19 cellular contexts compared by ENCODE assay signal in the genomic region with DNA sequence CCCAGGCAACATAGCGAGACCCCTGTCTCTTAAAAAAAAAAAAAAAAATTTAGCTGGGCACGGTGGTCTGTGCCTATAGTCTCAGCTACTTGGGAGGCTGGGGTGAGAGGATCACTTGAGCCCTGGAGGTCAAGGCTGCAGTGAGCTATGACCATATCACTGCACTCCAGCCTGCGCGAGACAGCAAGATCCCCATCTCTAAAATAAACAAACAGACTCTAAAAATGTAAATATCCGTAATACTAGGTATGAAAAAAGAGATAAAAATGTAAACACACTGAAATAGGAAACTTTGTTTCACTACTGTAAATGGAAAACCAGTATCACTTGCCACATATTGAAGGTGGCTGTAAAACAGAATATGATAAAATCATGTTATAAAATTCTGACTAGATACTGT. TPM values are rescaled to one million over a fixed set of nuclear protein-coding genes. Genes with fewer than 3 reads are reported as not detected.
DNase-seq lines count a peak whose midpoint lies in the region; ATAC-seq, FAIRE-seq and TF ChIP-seq lines count a peak whose summit lies in the region.
"Had no signal": no experiment of that assay in that cellular context is flagged by ENCODE, and none has a peak within 500 bp of the region (broad histone marks: within the 10 kb centered on the region; RNA-seq: fewer than 3 reads in every experiment).

No MANE protein-coding gene starts in this region.

- H3K4me2 ChIP-seq in K562 (ENCODE audit: insufficient read depth, low read length) = no peak overlapping the region
- no peak overlapping the region for H3K4me2 ChIP-seq in mesenchymal stem cell (ENCODE audit: low read length, poor library complexity, severe bottlenecking)
- H3K4me2 ChIP-seq: BLaER1 had no signal

- peak overlapping the region; percentile 64 for H3K27ac Mint-ChIP-seq in activated T-cell treated with anti-CD3 and anti-CD28 coated beads, Interleukin-2, amount 50 U/mL, for 24 hours
- H3K27ac Mint-ChIP-seq in activated naive CD8-positive, alpha-beta T cell = peak overlapping the region; percentile 78
- no peak overlapping the region for H3K27ac Mint-ChIP-seq in activated naive CD8-positive, alpha-beta T cell treated with anti-CD3 and anti-CD28 coated beads, Interleukin-2, amount 50 U/mL, for 24 hours
- H3K27ac Mint-ChIP-seq: H9 had no signal

- H2BK15ac ChIP-seq in mesenchymal stem cell (ENCODE audit: low read depth, poor library complexity, severe bottlenecking) = no peak overlapping the region

- DNase-seq in activated T-cell treated with anti-CD3 and anti-CD28 coated beads, Interleukin-2, amount 50 U/mL, for 24 hours = no peak
- no peak for DNase-seq in activated T-cell treated with anti-CD3 and anti-CD28 coated beads, Interleukin-2, amount 50 U/mL, for 48 hours
- no peak for DNase-seq in activated naive CD8-positive, alpha-beta T cell treated with anti-CD3 and anti-CD28 coated beads, Interleukin-2, amount 50 U/mL, for 24 hours
- no peak for DNase-seq in K562 (ENCODE audit: extremely low read depth in 1 of 4, low spot score in 3 of 4)
- peak; percentile 32 for DNase-seq in mesenchymal stem cell
- DNase-seq: 8988T; CD4-positive, alpha-beta memory T cell; DMS153; DMS79 treated with DMSO at 0.1 percent for 48 hours; GF-D8; H9 had no signal

- H3K9ac ChIP-seq in K562 (ENCODE audit: insufficient read depth in 1 of 2, low read depth in 2 of 2, low read length in 2 of 2) (no peak overlapping the region), mesenchymal stem cell (ENCODE audit: low read length) (no peak overlapping the region)
- H3K9ac ChIP-seq: BLaER1 had no signal

- POLR2A ChIA-PET in K562 (lab: Yijun Ruan, JAX) = interaction anchor here (1.0 to 1.4 kb wide), 3 partner anchors 13 to 16 kb away, joined by 3 to 6 read pairs (median 5); no protein-coding TSS in a partner anchor

- no peaks in the 10 kb centered on the region for H4K20me1 ChIP-seq in K562 (replicated peaks; ENCODE audit: control insufficient read depth, insufficient read depth, low read length)

- no peak overlapping the region for H2BK12ac ChIP-seq in mesenchymal stem cell (ENCODE audit: low read length in 2 of 2)

- H3K4me3 ChIP-seq in K562 = no peak overlapping the region
- no peak overlapping the region for H3K4me3 ChIP-seq in mesenchymal stem cell (ENCODE audit: insufficient read depth in 1 of 2, low read depth in 1 of 2, low read length in 2 of 2)
- H3K4me3 ChIP-seq: BLaER1, GM12878 had no signal

- no peak overlapping the region for H2BK5ac ChIP-seq in mesenchymal stem cell (ENCODE audit: low read depth, low read length, poor library complexity, severe bottlenecking)

- TF ChIP-seq RAD21 in K562 (CRISPR knock-in tag; conservative IDR thresholded peaks at IDR 0.05 in 1 of 2, IDR thresholded peaks at IDR 0.05 in 1 of 2) = no peak

- peaks cover 50% of the 10 kb centered on the region for H3K79me1 ChIP-seq in mesenchymal stem cell (replicated peaks; ENCODE audit: low read length, poor library complexity, severe bottlenecking)

- CTCF ChIA-PET in K562 (lab: Yijun Ruan, JAX; ENCODE audit: low intra/inter-chr PET ratio) = no interaction called here

- no peak overlapping the region for H3K27ac ChIP-seq in K562 (ENCODE audit: extremely low read depth, low read depth, low read length)
- H3K27ac ChIP-seq in mesenchymal stem cell (ENCODE audit: low read length, poor library complexity, severe bottlenecking) = no peak overlapping the region
- H3K27ac ChIP-seq: BLaER1 had no signal

- no peak for TF ChIP-seq EP300 in K562 (IDR thresholded peaks at IDR 0.05; ENCODE audit: low read length)

- TF ChIP-seq CTCF in K562 (IDR thresholded peaks at IDR 0.05 in 2 of 3, conservative IDR thresholded peaks at IDR 0.05 in 1 of 3; ENCODE audit: insufficient read depth in 2 of 3, low read depth in 1 of 3, low read length in 3 of 3) = no peak

- no peak overlapping the region for H4K8ac ChIP-seq in mesenchymal stem cell (ENCODE audit: low read length)

- no peaks in the 10 kb centered on the region for H3K9me3 Mint-ChIP-seq in activated T-cell treated with anti-CD3 and anti-CD28 coated beads, Interleukin-2, amount 50 U/mL, for 24 hours
- no peaks in the 10 kb centered on the region for H3K9me3 Mint-ChIP-seq in activated naive CD8-positive, alpha-beta T cell (ENCODE audit: low read depth)
- H3K9me3 Mint-ChIP-seq in activated naive CD8-positive, alpha-beta T cell treated with anti-CD3 and anti-CD28 coated beads, Interleukin-2, amount 50 U/mL, for 24 hours = no peaks in the 10 kb centered on the region
- H3K9me3 Mint-ChIP-seq: CD14-positive monocyte; CD4-positive, alpha-beta memory T cell; H9 had no signal

- H3K36me3 ChIP-seq in K562 (ENCODE audit: control insufficient read depth, insufficient read depth, low read length) (peaks cover 95% of the 10 kb centered on the region), mesenchymal stem cell (ENCODE audit: control insufficient read depth in 1 of 2, insufficient read depth in 2 of 2, low read depth in 1 of 2, low read length in 2 of 2) (peaks cover 65 to 100% of the 10 kb centered on the region in 2 experiments)

- H3K27me3 ChIP-seq in K562 (ENCODE audit: control insufficient read depth in 2 of 2, insufficient read depth in 2 of 2, low read length in 2 of 2) (no peaks in the 10 kb centered on the region), mesenchymal stem cell (ENCODE audit: control insufficient read depth in 1 of 2, insufficient read depth in 1 of 2, low read length in 2 of 2) (no peaks in the 10 kb centered on the region)
- H3K27me3 ChIP-seq: BLaER1 had no signal

- H3K4me1 ChIP-seq in K562 (replicated peaks in 1 of 2; ENCODE audit: control insufficient read depth in 2 of 2, insufficient read depth in 2 of 2, low read length in 2 of 2) (peaks cover 0 to 10% of the 10 kb centered on the region in 2 experiments; a peak in 3 of 5 replicates), mesenchymal stem cell (ENCODE audit: control insufficient read depth, insufficient read depth, low read depth, low read length) (no peaks in the 10 kb centered on the region)
- H3K4me1 ChIP-seq: BLaER1 had no signal

- no peak for ATAC-seq in activated naive CD8-positive, alpha-beta T cell treated with anti-CD3 and anti-CD28 coated beads, Interleukin-2, amount 50 U/mL, for 24 hours
- ATAC-seq in K562 (no peak), HG02798 (IDR thresholded peaks at IDR 0.05; ENCODE audit: poor library complexity, unreplicated experiment) (no peak), GM19467 (IDR thresholded peaks at IDR 0.05; ENCODE audit: unreplicated experiment) (no peak)
- ATAC-seq: GM12878 had no signal

- H3K9me3 ChIP-seq in K562 (replicated peaks; ENCODE audit: control insufficient read depth, insufficient read depth, low read depth, low read length) (no peaks in the 10 kb centered on the region), mesenchymal stem cell (ENCODE audit: control insufficient read depth, low read length) (no peaks in the 10 kb centered on the region)
- H3K9me3 ChIP-seq: BLaER1 had no signal

- FAIRE-seq in K562 (lab: Jason Lieb, UNC) = no peak
- FAIRE-seq: GM12878, H1 had no signal

- H3K4me1 Mint-ChIP-seq in activated T-cell treated with anti-CD3 and anti-CD28 coated beads, Interleukin-2, amount 50 U/mL, for 24 hours (ENCODE audit: low read depth) = peaks cover 12% of the 10 kb centered on the region
- peaks cover 7% of the 10 kb centered on the region for H3K4me1 Mint-ChIP-seq in activated naive CD8-positive, alpha-beta T cell (ENCODE audit: low read depth)
- peaks cover 9% of the 10 kb centered on the region for H3K4me1 Mint-ChIP-seq in activated naive CD8-positive, alpha-beta T cell treated with anti-CD3 and anti-CD28 coated beads, Interleukin-2, amount 50 U/mL, for 24 hours
- H3K4me1 Mint-ChIP-seq: CD14-positive monocyte, H9 had no signal

- H3K18ac ChIP-seq in mesenchymal stem cell (ENCODE audit: low read depth in 1 of 2, low read length in 2 of 2) = no peak overlapping the region

- H3K36me3 Mint-ChIP-seq in activated T-cell treated with anti-CD3 and anti-CD28 coated beads, Interleukin-2, amount 50 U/mL, for 24 hours (ENCODE audit: low read depth) = peaks cover 97% of the 10 kb centered on the region
- H3K36me3 Mint-ChIP-seq in activated naive CD8-positive, alpha-beta T cell = peaks cover 10% of the 10 kb centered on the region
- H3K36me3 Mint-ChIP-seq in activated naive CD8-positive, alpha-beta T cell treated with anti-CD3 and anti-CD28 coated beads, Interleukin-2, amount 50 U/mL, for 24 hours (ENCODE audit: low read depth) = peaks cover 76% of the 10 kb centered on the region

- no peak overlapping the region for H3K4me3 Mint-ChIP-seq in activated T-cell treated with anti-CD3 and anti-CD28 coated beads, Interleukin-2, amount 50 U/mL, for 24 hours
- no peak overlapping the region for H3K4me3 Mint-ChIP-seq in activated naive CD8-positive, alpha-beta T cell
- H3K4me3 Mint-ChIP-seq in activated naive CD8-positive, alpha-beta T cell treated with anti-CD3 and anti-CD28 coated beads, Interleukin-2, amount 50 U/mL, for 24 hours = no peak overlapping the region
- H3K4me3 Mint-ChIP-seq: CD14-positive monocyte; CD4-positive, alpha-beta memory T cell; H9 had no signal

- no peak overlapping the region for H3K4ac ChIP-seq in mesenchymal stem cell (ENCODE audit: low read depth in 1 of 2, low read length in 2 of 2)

- no peak overlapping the region for H2AK5ac ChIP-seq in mesenchymal stem cell (ENCODE audit: low read length, severe bottlenecking)

- no TSS peak for BruUV-seq in K562 (replicated peaks; lab: Mats Ljungman, UMichigan)

- peaks cover 3% of the 10 kb centered on the region for H3K9me1 ChIP-seq in K562 (ENCODE audit: control insufficient read depth, insufficient read depth, low read length)

- in situ Hi-C loops in K562 (cut with MboI) = no loop called here

- H2AFZ ChIP-seq in K562 (ENCODE audit: low read depth, low read length) = no peak overlapping the region
- no peak overlapping the region for H2AFZ ChIP-seq in mesenchymal stem cell (ENCODE audit: low read depth, low read length)

- no peak overlapping the region for H3K14ac ChIP-seq in mesenchymal stem cell (ENCODE audit: low read length in 2 of 2)

- no peak for TF ChIP-seq POLR2A in K562 (conservative IDR thresholded peaks at IDR 0.05)

- 35% methylated on average over 4 of the region's 5 CpGs for WGBS in K562 (ENCODE audit: insufficient coverage, low coverage, missing lambda C conversion rate)
- WGBS in mesenchymal stem cell = 100% methylated on average over 2 of the region's 5 CpGs

- no peak overlapping the region for H3K23ac ChIP-seq in mesenchymal stem cell (ENCODE audit: low read length in 2 of 2)

- intact Hi-C loops in K562 (cut with micrococcal nuclease) = no loop called here

- no peak overlapping the region for H4K91ac ChIP-seq in mesenchymal stem cell (ENCODE audit: low read length)

- no peak overlapping the region for H2BK120ac ChIP-seq in mesenchymal stem cell (ENCODE audit: low read depth, low read length)

- H3K79me2 ChIP-seq in K562 (ENCODE audit: control insufficient read depth, insufficient read depth, low read length) = 0 out of 3 replicates have a peak, but pooled peaks cover 2% of the 10 kb centered on the region

- H3K27me3 Mint-ChIP-seq in activated T-cell treated with anti-CD3 and anti-CD28 coated beads, Interleukin-2, amount 50 U/mL, for 24 hours = no peaks in the 10 kb centered on the region
- H3K27me3 Mint-ChIP-seq in activated naive CD8-positive, alpha-beta T cell = no peaks in the 10 kb centered on the region
- H3K27me3 Mint-ChIP-seq in activated naive CD8-positive, alpha-beta T cell treated with anti-CD3 and anti-CD28 coated beads, Interleukin-2, amount 50 U/mL, for 24 hours = no peaks in the 10 kb centered on the region
- H3K27me3 Mint-ChIP-seq: CD4-positive, alpha-beta memory T cell had no signal

RNA-seq across cellular contexts. Expression of a gene that starts 17.2 kb away (rescaled TPM):
- total RNA-seq in K562 (2011; cell fraction: chromatin; rRNA removed; ENCODE audit: low replicate concordance) = 167 and 223 TPM in 2 replicates
- 128 and 132 TPM in 2 replicates for total RNA-seq in K562 (2011; cell fraction: nucleolus; rRNA removed)
- total RNA-seq in K562 (2011; cell fraction: nucleoplasm; rRNA removed) = 127 and 128 TPM in 2 replicates
- 48.0 and 53.6 TPM in 2 replicates for total RNA-seq in K562 (2014; rRNA removed)
- 60.2 and 63.6 TPM in 2 replicates for total RNA-seq in K562 (2014; rRNA removed; fragmentation: Illumina TruSeq; extraction: Trizol)
- total RNA-seq in K562 (2015; rRNA removed; fragmentation: Illumina TruSeq; extraction: Trizol) = 66.2 and 68.0 TPM in 2 replicates
- total RNA-seq in K562 (2021) = 94.2 and 96.9 TPM in 2 replicates
- 117 and 123 TPM in 2 replicates for polyA plus RNA-seq in K562 (2011; rRNA removed)
- 62.0 and 83.9 TPM in 2 replicates for polyA plus RNA-seq in K562 (2011; cell fraction: cytosol; rRNA removed)
- 176 and 229 TPM in 2 replicates for polyA plus RNA-seq in K562 (2011; cell fraction: nucleus; rRNA removed)
- polyA plus RNA-seq in K562 (2012) = 45.6 and 52.9 TPM in 2 replicates
- 67.0 and 75.9 TPM in 2 replicates for polyA plus RNA-seq in K562 (2014; fragmentation: Illumina TruSeq; extraction: Trizol)
- polyA plus RNA-seq in K562 (2014; fragmentation: Nextera tagmentation; extraction: Ambion mirVana) = 10 to 100 TPM; 30.1 to 41.2 TPM
- 46.3 and 51.3 TPM in 2 replicates for polyA plus RNA-seq in K562 (2014; rRNA removed)
- 157 and 202 TPM in 2 replicates for polyA minus RNA-seq in K562 (2011; rRNA and poly(A)+ RNA removed)
- 61.0 and 68.0 TPM in 2 replicates for polyA minus RNA-seq in K562 (2011; cell fraction: cytosol; rRNA and poly(A)+ RNA removed)
- polyA minus RNA-seq in K562 (2011; cell fraction: nucleus; rRNA and poly(A)+ RNA removed) = 58.7 and 108 TPM in 2 replicates
- 93.5 TPM for polyA plus RNA-seq in mesenchymal stem cell (2013, experiment 1 of 2)
- 91.9 TPM for polyA plus RNA-seq in mesenchymal stem cell (2013, experiment 2 of 2)

RNA-seq across cellular contexts. Expression of a gene that starts 23.2 kb away (rescaled TPM):
- total RNA-seq in K562 (2011; cell fraction: chromatin; rRNA removed; ENCODE audit: low replicate concordance) = not detected in 2 replicates
- total RNA-seq in K562 (2011; cell fraction: nucleolus; rRNA removed) = not detected in 2 replicates
- total RNA-seq in K562 (2011; cell fraction: nucleoplasm; rRNA removed) = not detected in 2 replicates
- total RNA-seq in K562 (2014; rRNA removed) = not detected in 2 replicates
- not detected in 2 replicates for total RNA-seq in K562 (2014; rRNA removed; fragmentation: Illumina TruSeq; extraction: Trizol)
- not detected in 2 replicates for total RNA-seq in K562 (2015; rRNA removed; fragmentation: Illumina TruSeq; extraction: Trizol)
- total RNA-seq in K562 (2021) = not detected in 2 replicates
- polyA plus RNA-seq in K562 (2011; rRNA removed) = not detected in 2 replicates
- not detected in 2 replicates for polyA plus RNA-seq in K562 (2011; cell fraction: cytosol; rRNA removed)
- polyA plus RNA-seq in K562 (2011; cell fraction: nucleus; rRNA removed) = not detected in 2 replicates
- polyA plus RNA-seq in K562 (2012) = 0.03 and 0.07 TPM in 2 replicates
- polyA plus RNA-seq in K562 (2014; fragmentation: Illumina TruSeq; extraction: Trizol) = not detected in 2 replicates
- polyA plus RNA-seq in K562 (2014; fragmentation: Nextera tagmentation; extraction: Ambion mirVana) = under 1 TPM in 1 of 2 experiments, not detected in 1; 0.01 TPM
- polyA plus RNA-seq in K562 (2014; rRNA removed) = not detected in 2 replicates
- not detected in 2 replicates for polyA minus RNA-seq in K562 (2011; rRNA and poly(A)+ RNA removed)
- polyA minus RNA-seq in K562 (2011; cell fraction: cytosol; rRNA and poly(A)+ RNA removed) = not detected in 2 replicates
- polyA minus RNA-seq in K562 (2011; cell fraction: nucleus; rRNA and poly(A)+ RNA removed) = 0.11 TPM in 1 of 2 replicates, not detected in the other
- not detected for polyA plus RNA-seq in mesenchymal stem cell (2013, experiment 1 of 2)
- 0.01 TPM for polyA plus RNA-seq in mesenchymal stem cell (2013, experiment 2 of 2)
- total RNA-seq: CD4-positive, alpha-beta memory T cell; HT-29 had no signal
- polyA plus RNA-seq: CD14-positive monocyte; CD4-positive, alpha-beta memory T cell had no signal

RNA-seq across cellular contexts. Expression of a gene that starts 32.3 kb away (rescaled TPM):
- total RNA-seq in K562 (2011; cell fraction: chromatin; rRNA removed; ENCODE audit: low replicate concordance) = 32.4 and 54.0 TPM in 2 replicates
- 26.2 and 28.7 TPM in 2 replicates for total RNA-seq in K562 (2011; cell fraction: nucleolus; rRNA removed)
- total RNA-seq in K562 (2011; cell fraction: nucleoplasm; rRNA removed) = 24.3 and 36.3 TPM in 2 replicates
- total RNA-seq in K562 (2014; rRNA removed) (21.6 and 25.2 TPM in 2 replicates), K562 (2014; rRNA removed; fragmentation: Illumina TruSeq; extraction: Trizol) (28.5 and 32.1 TPM in 2 replicates), K562 (2015; rRNA removed; fragmentation: Illumina TruSeq; extraction: Trizol) (31.6 and 33.2 TPM in 2 replicates), K562 (2021) (58.8 and 62.4 TPM in 2 replicates)
- polyA plus RNA-seq in K562 (2011; rRNA removed) (14.2 and 17.7 TPM in 2 replicates), K562 (2014; fragmentation: Illumina TruSeq; extraction: Trizol) (39.0 and 48.3 TPM in 2 replicates), K562 (2014; fragmentation: Nextera tagmentation; extraction: Ambion mirVana) (10 to 100 TPM in 1 of 2 experiments, 1 to 10 TPM in 1; 8.0 to 10.6 TPM), K562 (2014; rRNA removed) (17.9 and 27.6 TPM in 2 replicates)
- polyA plus RNA-seq in K562 (2011; cell fraction: cytosol; rRNA removed) = 5.4 and 7.9 TPM in 2 replicates
- 33.8 and 37.6 TPM in 2 replicates for polyA plus RNA-seq in K562 (2011; cell fraction: nucleus; rRNA removed)
- polyA plus RNA-seq in K562 (2012) = 43.5 and 51.3 TPM in 2 replicates
- 8.3 and 8.9 TPM in 2 replicates for polyA minus RNA-seq in K562 (2011; rRNA and poly(A)+ RNA removed)
- 12.8 and 15.7 TPM in 2 replicates for polyA minus RNA-seq in K562 (2011; cell fraction: cytosol; rRNA and poly(A)+ RNA removed)
- 12.1 and 22.4 TPM in 2 replicates for polyA minus RNA-seq in K562 (2011; cell fraction: nucleus; rRNA and poly(A)+ RNA removed)
- polyA plus RNA-seq in mesenchymal stem cell (2013, experiment 1 of 2) = 51.6 TPM
- 50.8 TPM for polyA plus RNA-seq in mesenchymal stem cell (2013, experiment 2 of 2)
